In the genomic region with DNA sequence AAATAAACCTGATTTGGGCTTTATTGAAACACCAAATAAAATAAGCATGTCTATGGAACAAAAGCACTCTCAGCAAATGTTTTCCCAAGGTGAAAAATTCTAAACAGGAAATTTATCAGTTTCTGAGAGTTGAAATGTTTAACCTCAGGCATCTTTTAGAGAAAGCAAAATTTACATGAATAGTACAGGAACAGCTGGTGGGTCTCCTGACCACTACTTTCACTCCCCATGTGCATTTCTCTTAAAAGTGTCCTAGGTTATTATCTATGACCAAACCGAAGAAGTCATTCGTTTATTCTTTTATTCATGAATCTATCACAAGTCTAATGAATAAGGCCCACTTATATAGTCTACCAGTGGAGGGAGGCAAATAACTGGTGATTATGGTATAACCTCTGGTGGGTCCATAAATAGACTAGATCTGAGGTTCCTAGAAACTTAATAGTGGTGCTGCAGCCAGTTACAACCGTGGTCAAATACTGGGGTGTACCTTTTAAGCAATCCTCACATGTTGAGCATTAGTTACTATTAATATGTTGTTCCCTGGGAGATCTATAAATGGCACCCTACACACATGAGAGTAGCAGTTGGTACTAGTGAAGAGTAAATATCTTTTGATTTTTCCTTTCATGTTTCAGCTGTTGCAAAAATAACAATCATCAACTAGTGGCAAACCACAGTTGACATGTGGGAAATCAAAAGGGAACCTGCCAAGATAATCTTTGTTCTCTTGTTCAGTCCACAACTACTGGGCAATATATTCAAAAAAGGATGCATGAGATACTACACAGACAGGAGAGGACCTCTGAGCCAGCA, we compare ENCODE assay signal across 21 cellular contexts.
DNase-seq lines count a peak whose midpoint lies in the region; ATAC-seq and TF ChIP-seq lines count a peak whose summit lies in the region.
"Had no signal": no experiment of that assay in that cellular context is flagged by ENCODE, and none has a peak within 500 bp of the region (broad histone marks: within the 10 kb centered on the region; RNA-seq: fewer than 3 reads in every experiment).

No MANE protein-coding gene starts in this region.

- DNase-seq in foreskin keratinocyte (no peak), MCF 10A (ENCODE audit: unreplicated experiment) (no peak), GDM1 (lab: John Stamatoyannopoulos, UW) (no peak), G401 (ENCODE audit: low spot score) (no peak)
- DNase-seq: activated CD4-positive, alpha-beta T cell treated with anti-CD3 and anti-CD28 coated beads, Interleukin-2, amount 10 ng/mL, durations not matched to agents 24 days and 14 days; activated effector memory CD4-positive, alpha-beta T cell treated with anti-CD3 and anti-CD28 coated beads, Interleukin-2, amount 50 U/mL, for 16 hours; CD8-positive, alpha-beta T cell; DMS79; NCI-H1417; NCI-H2171 treated with DMSO at 0.1 percent for 48 hours; stimulated activated CD4-positive, alpha-beta T cell treated with anti-CD3 and anti-CD28 coated beads, Interleukin-15, amount 100 ng/mL, for 24 hours; stimulated activated naive CD4-positive, alpha-beta T cell; thyroid gland had no signal

- peaks cover 0 to 12% (median 11%) of the 10 kb centered on the region in 10 experiments; a peak in 11 of 20 replicates for H3K4me1 ChIP-seq in BLaER1 treated with 17β-estradiol and CSF1 and Interleukin-3, amounts not matched to agents 10 nM and 100 nM
- H3K4me1 ChIP-seq in foreskin keratinocyte: no peaks in the 10 kb centered on the region
- H3K4me1 ChIP-seq: thyroid gland had no signal

- no TSS peak for BruUV-seq in MCF 10A (replicated peaks; lab: Mats Ljungman, UMichigan)

- TF ChIP-seq CTCF in foreskin keratinocyte (conservative IDR thresholded peaks at IDR 0.05) (peak; percentile 13), MCF 10A (IDR thresholded peaks at IDR 0.05; ENCODE audit: unreplicated experiment) (no peak)

- H3K27ac ChIP-seq in BLaER1 treated with 17β-estradiol and CSF1 and Interleukin-3, amounts not matched to agents 10 nM and 100 nM: no peak overlapping the region
- no peak overlapping the region for H3K27ac ChIP-seq in foreskin keratinocyte
- H3K27ac ChIP-seq: cardiac muscle cell, KMS-11, thyroid gland had no signal

- no peaks in the 10 kb centered on the region for H3K9me3 Mint-ChIP-seq in MCF 10A (ENCODE audit: unreplicated experiment)
- H3K9me3 Mint-ChIP-seq: activated CD4-positive, alpha-beta T cell treated with anti-CD3 and anti-CD28 coated beads, Interleukin-2, amount 10 ng/mL, durations not matched to agents 24 days and 14 days; CD8-positive, alpha-beta T cell had no signal

- H3K4me3 Mint-ChIP-seq in MCF 10A (ENCODE audit: unreplicated experiment): no peak overlapping the region
- H3K4me3 Mint-ChIP-seq: activated CD4-positive, alpha-beta T cell treated with anti-CD3 and anti-CD28 coated beads, Interleukin-2, amount 10 ng/mL, durations not matched to agents 24 days and 14 days; CD8-positive, alpha-beta T cell had no signal

- peaks cover 5% of the 10 kb centered on the region for H3K27me3 Mint-ChIP-seq in MCF 10A (ENCODE audit: insufficient read depth, unreplicated experiment)
- H3K27me3 Mint-ChIP-seq: activated CD4-positive, alpha-beta T cell treated with anti-CD3 and anti-CD28 coated beads, Interleukin-2, amount 10 ng/mL, durations not matched to agents 24 days and 14 days had no signal

- H3K9ac ChIP-seq in BLaER1 treated with 17β-estradiol and CSF1 and Interleukin-3, amounts not matched to agents 10 nM and 100 nM: no peak overlapping the region
- H3K9ac ChIP-seq: KMS-11 had no signal

- in situ Hi-C loops in G401 (cut with HindIII; ENCODE audit: low sequenced_read_pairs): no loop called here

- POLR2A ChIA-PET in MCF 10A (lab: Yijun Ruan, JAX): no interaction called here

- H3K36me3 Mint-ChIP-seq in MCF 10A (ENCODE audit: insufficient read depth, unreplicated experiment): no peaks in the 10 kb centered on the region
- H3K36me3 Mint-ChIP-seq: CD8-positive, alpha-beta T cell had no signal

- TF ChIP-seq RAD21 in Ishikawa (IDR thresholded peaks at IDR 0.05; ENCODE audit: low read depth): 0 out of 2 replicates have a peak, but pooled peaks have one; percentile 9

- H3K4me2 ChIP-seq in BLaER1 treated with 17β-estradiol and CSF1 and Interleukin-3, amounts not matched to agents 10 nM and 100 nM: peak overlapping the region in 6 of 11 experiments; percentile 11 to 42 (median 26); a peak in 8 of 22 replicates
- H3K4me2 ChIP-seq: KMS-11 had no signal

- H3K36me3 ChIP-seq in BLaER1 treated with 17β-estradiol and CSF1 and Interleukin-3, amounts not matched to agents 10 nM and 100 nM: no peaks in the 10 kb centered on the region
- H3K36me3 ChIP-seq: cardiac muscle cell, thyroid gland had no signal

- no peaks in the 10 kb centered on the region for H4K20me1 ChIP-seq in BLaER1 treated with 17β-estradiol and CSF1 and Interleukin-3, amounts not matched to agents 10 nM and 100 nM

- intact Hi-C loops in MCF 10A (cut with micrococcal nuclease): no loop called here

- H3K4me3 ChIP-seq in BLaER1 treated with 17β-estradiol and CSF1 and Interleukin-3, amounts not matched to agents 10 nM and 100 nM: no peak overlapping the region
- H3K4me3 ChIP-seq: cardiac muscle cell, thyroid gland had no signal

- H3K4me1 Mint-ChIP-seq in MCF 10A (ENCODE audit: insufficient read depth, unreplicated experiment): no peaks in the 10 kb centered on the region
- H3K4me1 Mint-ChIP-seq: activated CD4-positive, alpha-beta T cell treated with anti-CD3 and anti-CD28 coated beads, Interleukin-2, amount 10 ng/mL, durations not matched to agents 24 days and 14 days had no signal

- TF ChIP-seq EP300 in Ishikawa (IDR thresholded peaks at IDR 0.05; ENCODE audit: borderline replicate concordance): no peak

- H3K27ac Mint-ChIP-seq in MCF 10A (ENCODE audit: low read depth, unreplicated experiment): no peak overlapping the region
- H3K27ac Mint-ChIP-seq: activated CD4-positive, alpha-beta T cell treated with anti-CD3 and anti-CD28 coated beads, Interleukin-2, amount 10 ng/mL, durations not matched to agents 24 days and 14 days; CD8-positive, alpha-beta T cell had no signal

- ATAC-seq in GM21447 (IDR thresholded peaks at IDR 0.05; ENCODE audit: unreplicated experiment) (peak; percentile 60), foreskin keratinocyte (no peak), HG02885 (IDR thresholded peaks at IDR 0.05; ENCODE audit: poor library complexity, unreplicated experiment) (no peak)
- ATAC-seq: CD8-positive, alpha-beta T cell; esophagus mucosa; left lobe of liver had no signal

- CTCF ChIA-PET in MCF 10A (lab: Yijun Ruan, JAX): interaction anchor here (0.6 kb wide), 2 partner anchors 180 to 496 kb away, joined by 3 read pairs; no protein-coding TSS in a partner anchor

- no peaks in the 10 kb centered on the region for H3K27me3 ChIP-seq in BLaER1 treated with 17β-estradiol and CSF1 and Interleukin-3, amounts not matched to agents 10 nM and 100 nM
- peaks cover 44% of the 10 kb centered on the region for H3K27me3 ChIP-seq in foreskin keratinocyte
- H3K27me3 ChIP-seq: cardiac muscle cell, thyroid gland had no signal

- no peaks in the 10 kb centered on the region for H3K9me3 ChIP-seq in BLaER1 treated with 17β-estradiol and CSF1 and Interleukin-3, amounts not matched to agents 10 nM and 100 nM (replicated peaks in 1 of 11)
- H3K9me3 ChIP-seq: thyroid gland had no signal

TF ChIP-seq in Ishikawa, 13 proteins besides CTCF, POLR2A, EP300 and RAD21:
- TF ChIP-seq YY1 (IDR thresholded peaks at IDR 0.05; ENCODE audit: low read depth) (no peak), TAF1 (IDR thresholded peaks at IDR 0.05; ENCODE audit: low read depth) (no peak), CREB1 (IDR thresholded peaks at IDR 0.05; ENCODE audit: low read depth) (no peak), CEBPB (IDR thresholded peaks at IDR 0.05) (no peak), NFIC (IDR thresholded peaks at IDR 0.05) (no peak), USF1 (IDR thresholded peaks at IDR 0.05) (no peak)
